In genomic region chr7:66050990-66051424, GRCh38 we compare ENCODE assay signal across 11 cellular contexts. TPM values are rescaled to one million over a fixed set of nuclear protein-coding genes. Genes with fewer than 3 reads are reported as not detected.
DNase-seq lines count a peak whose midpoint lies in the region; ATAC-seq and TF ChIP-seq lines count a peak whose summit lies in the region.
"Had no signal": no experiment of that assay in that cellular context is flagged by ENCODE, and none has a peak within 500 bp of the region (broad histone marks: within the 10 kb centered on the region; RNA-seq: fewer than 3 reads in every experiment).

No MANE protein-coding gene starts in this region.

- H3K9me3 Mint-ChIP-seq in CD4-positive, alpha-beta T cell = no peaks in the 10 kb centered on the region

- no peak overlapping the region for H3K27ac ChIP-seq in CD4-positive, alpha-beta T cell (ENCODE audit: low read depth, low read length)
- H3K27ac ChIP-seq: 22Rv1 had no signal

- TF ChIP-seq CTCF in fibroblast of villous mesenchyme (IDR thresholded peaks at IDR 0.05; ENCODE audit: insufficient read depth, low read depth, low read length) = no peak
- TF ChIP-seq CTCF in CD4-positive, alpha-beta T cell (IDR thresholded peaks at IDR 0.05) = no peak

- no peak overlapping the region for H3K27ac Mint-ChIP-seq in CD4-positive, alpha-beta T cell

- no peaks in the 10 kb centered on the region for H3K36me3 Mint-ChIP-seq in CD4-positive, alpha-beta T cell (ENCODE audit: low read depth)

- peaks cover 1% of the 10 kb centered on the region for H3K27me3 Mint-ChIP-seq in CD4-positive, alpha-beta T cell

- intact Hi-C loops in CD4-positive, alpha-beta T cell (cut with DNase I, micrococcal nuclease) = no loop called here

- no peaks in the 10 kb centered on the region for H3K9me3 ChIP-seq in CD4-positive, alpha-beta T cell (ENCODE audit: control insufficient read depth, low read length)

- H3K27me3 ChIP-seq in CD4-positive, alpha-beta T cell (ENCODE audit: control insufficient read depth, insufficient read depth, low read length) = no peaks in the 10 kb centered on the region

- no peaks in the 10 kb centered on the region for H3K4me1 Mint-ChIP-seq in CD4-positive, alpha-beta T cell (ENCODE audit: low read depth)

- no peak overlapping the region for H3K4me3 ChIP-seq in fibroblast of villous mesenchyme (ENCODE audit: low read depth, low read length)

- ATAC-seq in CD4-positive, alpha-beta T cell (ENCODE audit: poor library complexity) = no peak

- no peak overlapping the region for H3K4me3 Mint-ChIP-seq in CD4-positive, alpha-beta T cell

- DNase-seq in NCI-H1092 treated with DMSO at 0.1 percent for 48 hours (lab: John Stamatoyannopoulos, UW) = peak; percentile 8
- no peak for DNase-seq in NCI-H1092 (lab: John Stamatoyannopoulos, UW)
- peak; percentile 94 for DNase-seq in RPMI7951 (ENCODE audit: low read depth)
- DNase-seq in fibroblast of villous mesenchyme (ENCODE audit: low read depth) = peak; percentile 98
- DNase-seq in stromal cell of bone marrow (ENCODE audit: low read depth) = peak; percentile 85
- no peak for DNase-seq in KG1 (lab: John Stamatoyannopoulos, UW)
- no peak for DNase-seq in activated naive CD4-positive, alpha-beta T cell treated with anti-CD3 and anti-CD28 coated beads, Interleukin-2, amount 50 U/mL, for 16 hours
- DNase-seq in CD4-positive, alpha-beta T cell = no peak
- DNase-seq: activated naive CD4-positive, alpha-beta T cell treated with Interleukin-2 at 50 U/mL for 16 hours; NCI-H1930 had no signal

- POLR2A ChIA-PET in CD4-positive, alpha-beta T cell (lab: Charles Lee) = no interaction called here

- CTCF ChIA-PET in CD4-positive, alpha-beta T cell (lab: Charles Lee) = no interaction called here

RNA-seq across cellular contexts. Expression of gene ASL, which starts 24.6 kb away (rescaled TPM):
- 47.1 and 66.8 TPM in 2 replicates for total RNA-seq in RPMI7951 (2014; rRNA removed; shearing (Covaris generic))
- 33.5 and 34.5 TPM in 2 replicates for total RNA-seq in fibroblast of villous mesenchyme
- total RNA-seq in CD4-positive, alpha-beta T cell = 10 to 100 TPM; 11.2 to 12.3 TPM

Comparison
In these comparisons a context has a peak if more than half of its experiments do, and no peak if none do; other contexts are left out.
1. DNase-seq: peak in NCI-H1092 treated with DMSO at 0.1 percent for 48 hours (single experiment), RPMI7951 (single experiment), fibroblast of villous mesenchyme (single experiment) and stromal cell of bone marrow (single experiment); none in NCI-H1092 (single experiment), KG1 (single experiment), activated naive CD4-positive, alpha-beta T cell treated with anti-CD3 and anti-CD28 coated beads, Interleukin-2, amount 50 U/mL, for 16 hours (single experiment) and CD4-positive, alpha-beta T cell (0 of 10).